Comparison of ENCODE assay signal across 8 cellular contexts in genomic region chr16:56625140-56625942, GRCh38. TPM values are rescaled to one million over a fixed set of nuclear protein-coding genes. Genes with fewer than 3 reads are reported as not detected.
DNase-seq lines count a peak whose midpoint lies in the region; ATAC-seq and TF ChIP-seq lines count a peak whose summit lies in the region.

MT1E (plus strand) TSS chr16:56625781; CDS start chr16:56625852, 71 bp downstream.

- peak within 1 kb of the TSS; percentile 80 for H2AFZ ChIP-seq in smooth muscle cell (ENCODE audit: low read depth)

- peak within 1 kb of the TSS; percentile 72 for H3K4me3 ChIP-seq in choroid plexus epithelial cell (ENCODE audit: low read depth, low read length)
- H3K4me3 ChIP-seq in smooth muscle cell: peak within 1 kb of the TSS; percentile 49

- no peaks in the 10 kb centered on the region for H3K79me2 ChIP-seq in smooth muscle cell (ENCODE audit: low read depth)

- WGBS in smooth muscle cell (ENCODE audit: low lambda C conversion rate): 6% methylated on average over 47 of the region's 62 CpGs

- TF ChIP-seq CTCF in choroid plexus epithelial cell (conservative IDR thresholded peaks at IDR 0.05; ENCODE audit: low read depth, low read length) (no peak), smooth muscle cell (IDR thresholded peaks at IDR 0.05; ENCODE audit: borderline replicate concordance, insufficient read depth, poor library complexity, severe bottlenecking) (no peak)

- ATAC-seq in HG03342 (IDR thresholded peaks at IDR 0.05; ENCODE audit: unreplicated experiment): peak; percentile 59

- DNase-seq in Daoy (ENCODE audit: low read depth): peak; percentile 81
- peak; percentile 87 for DNase-seq in choroid plexus epithelial cell (ENCODE audit: low read depth)
- DNase-seq in kidney glomerular epithelial cell (lab: John Stamatoyannopoulos, UW): peak; percentile 78
- no peak for DNase-seq in smooth muscle cell (lab: John Stamatoyannopoulos, UW; ENCODE audit: unreplicated experiment)
- DNase-seq in NAMALWA (ENCODE audit: low spot score): no peak
- DNase-seq in OCI-M1 (lab: John Stamatoyannopoulos, UW): no peak

- no peak within 1 kb of the TSS for H3K9ac ChIP-seq in smooth muscle cell (ENCODE audit: low read depth)

- peaks cover 3% of the 10 kb centered on the region for H3F3A ChIP-seq in smooth muscle cell (ENCODE audit: low read depth)

- H3K9me3 ChIP-seq in smooth muscle cell (replicated peaks; ENCODE audit: low read depth): no peaks in the 10 kb centered on the region

- peaks cover 10% of the 10 kb centered on the region for H3K4me1 ChIP-seq in smooth muscle cell (ENCODE audit: low read depth)

- H3K27me3 ChIP-seq in smooth muscle cell (ENCODE audit: low read depth): peaks cover 10% of the 10 kb centered on the region

- no peaks in the 10 kb centered on the region for H3K36me3 ChIP-seq in smooth muscle cell (ENCODE audit: low read depth)

- H3K4me2 ChIP-seq in smooth muscle cell: peak within 1 kb of the TSS; percentile 93

- no peak within 1 kb of the TSS for H3K27ac ChIP-seq in smooth muscle cell (ENCODE audit: low read depth)

- H4K20me1 ChIP-seq in smooth muscle cell (ENCODE audit: low read depth): no peaks in the 10 kb centered on the region

- intact Hi-C loops in T-helper 2 cell treated with Interferon-gamma antibody and Interleukin-4, amounts not matched to agents 100 ng/mL and 5 ng/mL, for 36 hours (cut with micrococcal nuclease): loop anchor here (1.0 to 2.0 kb wide), 3 partner anchors 17 to 57 kb away; partner anchors contain the start of genes MT1X and MT2A

RNA-seq across cellular contexts. Expression of gene MT1E, which starts in this region (rescaled TPM):
- total RNA-seq in Daoy (2014; rRNA removed; shearing (Covaris generic)): 248 and 365 TPM in 2 replicates
- 169 and 187 TPM in 2 replicates for total RNA-seq in T-helper 2 cell treated with Interferon-gamma antibody and Interleukin-4, amounts not matched to agents 100 ng/mL and 5 ng/mL, for 36 hours
- total RNA-seq in smooth muscle cell: 0.67 and 2.0 TPM in 2 replicates
- 2.2 and 10.3 TPM in 2 replicates for polyA plus RNA-seq in smooth muscle cell

Comparison
In these comparisons a context has a peak if more than half of its experiments do, and no peak if none do; other contexts are left out.
1. RNA of gene MT1E (total RNA-seq): 248 to 365 TPM in Daoy and 169 to 187 TPM in T-helper 2 cell treated with Interferon-gamma antibody and Interleukin-4, amounts not matched to agents 100 ng/mL and 5 ng/mL, for 36 hours; 0.67 to 2.0 TPM in smooth muscle cell; every median in the first group is over 10 times any median in the second.
2. DNase-seq: peak in Daoy (single experiment), choroid plexus epithelial cell (single experiment) and kidney glomerular epithelial cell (single experiment); none in smooth muscle cell (single experiment), NAMALWA (single experiment) and OCI-M1 (single experiment).